Comparison of ENCODE assay signal across 16 cellular contexts in genomic region chr6:88512951-88513350, GRCh38.
"Had no signal": no experiment of that assay in that cellular context is flagged by ENCODE, and none has a peak within 500 bp of the region (broad histone marks: within the 10 kb centered on the region; RNA-seq: fewer than 3 reads in every experiment).

No MANE protein-coding gene starts in this region.

- H3K36me3 Mint-ChIP-seq: activated CD4-positive, alpha-beta memory T cell treated with anti-CD3 and anti-CD28 coated beads for 36 hours; stimulated activated effector memory CD8-positive, alpha-beta T cell treated with anti-CD3 and anti-CD28 coated beads, Interleukin-12 subunit alpha, Interleukin-12 subunit beta, amount 100 ng/mL, for 72 hours had no signal

- ATAC-seq: activated T-cell treated with anti-CD3 and anti-CD28 coated beads, Interleukin-2, amount 50 U/mL, for 4 hours; gastrocnemius medialis; heart right ventricle; pancreas; stimulated activated effector memory CD8-positive, alpha-beta T cell treated with anti-CD3 and anti-CD28 coated beads, Interleukin-12 subunit alpha, Interleukin-12 subunit beta, amount 100 ng/mL, for 72 hours had no signal

- H3K27ac Mint-ChIP-seq: activated CD4-positive, alpha-beta memory T cell treated with anti-CD3 and anti-CD28 coated beads for 36 hours; stimulated activated effector memory CD8-positive, alpha-beta T cell treated with anti-CD3 and anti-CD28 coated beads, Interleukin-12 subunit alpha, Interleukin-12 subunit beta, amount 100 ng/mL, for 72 hours had no signal

- H3K27ac ChIP-seq: gastrocnemius medialis, heart right ventricle, pancreas, thoracic aorta, VCaP had no signal

- DNase-seq: activated CD4-positive, alpha-beta memory T cell treated with anti-CD3 and anti-CD28 coated beads for 36 hours; activated CD4-positive, alpha-beta T cell treated with anti-CD3 and anti-CD28 coated beads for 1 hour; activated effector memory CD4-positive, alpha-beta T cell treated with Interleukin-2 at 50 U/mL for 16 hours; activated naive CD4-positive, alpha-beta T cell treated with anti-CD3 and anti-CD28 coated beads, Interleukin-2, amount 50 U/mL, for 16 hours; activated T-cell treated with anti-CD3 and anti-CD28 coated beads, Interleukin-2, amount 50 U/mL, for 4 hours; central memory CD4-positive, alpha-beta T cell; cortex of kidney; effector CD4-positive, alpha-beta T cell; gastrocnemius medialis; heart right ventricle; midbrain; pancreas had no signal

- H3K4me1 Mint-ChIP-seq: stimulated activated effector memory CD8-positive, alpha-beta T cell treated with anti-CD3 and anti-CD28 coated beads, Interleukin-12 subunit alpha, Interleukin-12 subunit beta, amount 100 ng/mL, for 72 hours had no signal

- H3K9me3 Mint-ChIP-seq: activated CD4-positive, alpha-beta memory T cell treated with anti-CD3 and anti-CD28 coated beads for 36 hours; activated T-cell treated with anti-CD3 and anti-CD28 coated beads, Interleukin-2, amount 50 U/mL, for 4 hours; stimulated activated effector memory CD8-positive, alpha-beta T cell treated with anti-CD3 and anti-CD28 coated beads, Interleukin-12 subunit alpha, Interleukin-12 subunit beta, amount 100 ng/mL, for 72 hours had no signal

- H3K4me1 ChIP-seq: gastrocnemius medialis, heart right ventricle, pancreas had no signal

- H3K27me3 ChIP-seq: gastrocnemius medialis, pancreas had no signal

- H3K4me3 ChIP-seq: gastrocnemius medialis, heart right ventricle, lung, pancreas, thoracic aorta had no signal

- H3K36me3 ChIP-seq: gastrocnemius medialis, heart right ventricle, pancreas, thoracic aorta had no signal

- H3K9me3 ChIP-seq: gastrocnemius medialis, pancreas, thoracic aorta had no signal

- H3K4me3 Mint-ChIP-seq: activated CD4-positive, alpha-beta memory T cell treated with anti-CD3 and anti-CD28 coated beads for 36 hours; activated T-cell treated with anti-CD3 and anti-CD28 coated beads, Interleukin-2, amount 50 U/mL, for 4 hours; stimulated activated effector memory CD8-positive, alpha-beta T cell treated with anti-CD3 and anti-CD28 coated beads, Interleukin-12 subunit alpha, Interleukin-12 subunit beta, amount 100 ng/mL, for 72 hours had no signal
